1 cellular context compared by ENCODE assay signal in genomic region chr10:13586676-13587355, GRCh38.
TF ChIP-seq lines count a peak whose summit lies in the region.

TSS of gene PRPF18 (plus strand) at chr10:13586965. CDS start at chr10:13587087, 122 bp downstream.

TF ChIP-seq in HepG2, 621 proteins besides CTCF, POLR2A, EP300 and RAD21 (continued from another document and continues in another):
- TF ChIP-seq MTERF4 (CRISPR knock-in tag; IDR thresholded peaks at IDR 0.05) (no peak; the same call in 1 of the 2 replicates), HIC2 (CRISPR knock-in tag; IDR thresholded peaks at IDR 0.05; ENCODE audit: low read depth) (no peak), NFE2L1 (CRISPR knock-in tag; IDR thresholded peaks at IDR 0.05; ENCODE audit: borderline replicate concordance) (no peak), FOXO1 (CRISPR knock-in tag; IDR thresholded peaks at IDR 0.05) (peak; percentile 81; the same call in 1 of the 2 replicates), GFI1 (CRISPR knock-in tag; IDR thresholded peaks at IDR 0.05; ENCODE audit: borderline replicate concordance) (peak; percentile 38; the same call in 1 of the 2 replicates), ZNF790 (CRISPR knock-in tag; IDR thresholded peaks at IDR 0.05; ENCODE audit: borderline replicate concordance) (no peak), JARID2 (CRISPR knock-in tag; IDR thresholded peaks at IDR 0.05; ENCODE audit: insufficient replicate concordance) (no peak), ZNF143 (CRISPR knock-in tag; IDR thresholded peaks at IDR 0.05) (no peak), ATF1 (CRISPR knock-in tag; IDR thresholded peaks at IDR 0.05) (peak; percentile 47; the same call in 1 of the 2 replicates), ZNF101 (CRISPR knock-in tag; IDR thresholded peaks at IDR 0.05; ENCODE audit: borderline replicate concordance, low read depth) (no peak), ZNF564 (CRISPR knock-in tag; IDR thresholded peaks at IDR 0.05) (no peak), RERE (CRISPR knock-in tag; IDR thresholded peaks at IDR 0.05; ENCODE audit: low read depth) (no peak), FOXK2 (IDR thresholded peaks at IDR 0.05) (peak; percentile 56), CEBPB (IDR thresholded peaks at IDR 0.05; ENCODE audit: borderline replicate concordance, low read depth, low read length) (no peak), SAFB2 (CRISPR knock-in tag; IDR thresholded peaks at IDR 0.05; ENCODE audit: borderline replicate concordance, low read depth) (no peak), SNRNP70 (IDR thresholded peaks at IDR 0.05; ENCODE audit: low read depth, low read length) (no peak), DR1 (CRISPR knock-in tag; IDR thresholded peaks at IDR 0.05) (no peak), ZNF350 (CRISPR knock-in tag; IDR thresholded peaks at IDR 0.05; ENCODE audit: borderline replicate concordance, low read depth) (peak; percentile 88), ZIK1 (CRISPR knock-in tag; IDR thresholded peaks at IDR 0.05; ENCODE audit: borderline replicate concordance, low read depth) (no peak), ZBTB49 (CRISPR knock-in tag; IDR thresholded peaks at IDR 0.05; ENCODE audit: borderline replicate concordance) (no peak), FOSL2 (CRISPR knock-in tag; IDR thresholded peaks at IDR 0.05) (peak; percentile 59), TBP (CRISPR knock-in tag; IDR thresholded peaks at IDR 0.05) (no peak), MLXIP (CRISPR knock-in tag; IDR thresholded peaks at IDR 0.05; ENCODE audit: borderline replicate concordance) (no peak), ZNF558 (CRISPR knock-in tag; IDR thresholded peaks at IDR 0.05; ENCODE audit: borderline replicate concordance) (no peak), SALL2 (CRISPR knock-in tag; IDR thresholded peaks at IDR 0.05) (0 out of 2 replicates have a peak, but pooled peaks have one; percentile 40), ATF7-NPFF (CRISPR knock-in tag; IDR thresholded peaks at IDR 0.05; ENCODE audit: low read depth) (no peak), NFIB (CRISPR knock-in tag; IDR thresholded peaks at IDR 0.05; ENCODE audit: borderline replicate concordance) (no peak), MXD1 (CRISPR knock-in tag; IDR thresholded peaks at IDR 0.05) (0 out of 2 replicates have a peak, but pooled peaks have one; percentile 55), SIX4 (CRISPR knock-in tag; IDR thresholded peaks at IDR 0.05) (0 out of 2 replicates have a peak, but pooled peaks have one; percentile 12), FOXC1 (CRISPR knock-in tag; IDR thresholded peaks at IDR 0.05; ENCODE audit: borderline replicate concordance) (peak; percentile 23; the same call in 1 of the 2 replicates), ZGPAT (CRISPR knock-in tag; IDR thresholded peaks at IDR 0.05) (peak; percentile 87), ZNF501 (CRISPR knock-in tag; IDR thresholded peaks at IDR 0.05) (peak; percentile 81), MTA3 (CRISPR knock-in tag; IDR thresholded peaks at IDR 0.05) (no peak), ZNF430 (CRISPR knock-in tag; IDR thresholded peaks at IDR 0.05) (0 out of 2 replicates have a peak, but pooled peaks have one; percentile 17), SMAD9 (CRISPR knock-in tag; IDR thresholded peaks at IDR 0.05) (no peak), ZFP36L2 (CRISPR knock-in tag; IDR thresholded peaks at IDR 0.05) (no peak), BRCA1 (CRISPR knock-in tag; IDR thresholded peaks at IDR 0.05) (0 out of 2 replicates have a peak, but pooled peaks have one; percentile 45), PHF8 (CRISPR knock-in tag; IDR thresholded peaks at IDR 0.05) (peak; percentile 89), ONECUT2 (CRISPR knock-in tag; IDR thresholded peaks at IDR 0.05) (no peak), ETV5 (CRISPR knock-in tag; IDR thresholded peaks at IDR 0.05; ENCODE audit: borderline replicate concordance) (peak; percentile 73; the same call in 1 of the 2 replicates), PRDM10 (CRISPR knock-in tag; IDR thresholded peaks at IDR 0.05; ENCODE audit: low read depth) (peak; percentile 24; the same call in 1 of the 2 replicates)
